ENCODE assay signal across 16 cellular contexts in genomic region chr7:129186749-129187260, GRCh38. TPM values are rescaled to one million over a fixed set of nuclear protein-coding genes. Genes with fewer than 3 reads are reported as not detected.
DNase-seq lines count a peak whose midpoint lies in the region; ATAC-seq, FAIRE-seq and TF ChIP-seq lines count a peak whose summit lies in the region.
"Had no signal": no experiment of that assay in that cellular context is flagged by ENCODE, and none has a peak within 500 bp of the region (broad histone marks: within the 10 kb centered on the region; RNA-seq: fewer than 3 reads in every experiment).

No MANE protein-coding gene starts in this region.

- H3K9me3 ChIP-seq in BLaER1 treated with 17β-estradiol and CSF1 and Interleukin-3, amounts not matched to agents 10 nM and 100 nM (replicated peaks in 1 of 11), result no peaks in the 10 kb centered on the region
- no peaks in the 10 kb centered on the region for H3K9me3 ChIP-seq in HEK293 (ENCODE audit: control insufficient read depth, insufficient read depth, low read depth, low read length)
- no peaks in the 10 kb centered on the region for H3K9me3 ChIP-seq in K562 (replicated peaks; ENCODE audit: control insufficient read depth, insufficient read depth, low read depth, low read length)
- H3K9me3 ChIP-seq in PC-9 (ENCODE audit: insufficient read depth, low read depth), result no peaks in the 10 kb centered on the region
- H3K9me3 ChIP-seq: BE2C had no signal

- H3K79me2 ChIP-seq in K562 (ENCODE audit: control insufficient read depth, insufficient read depth, low read length) (no peaks in the 10 kb centered on the region), PC-9 (ENCODE audit: low read depth) (no peaks in the 10 kb centered on the region)

- ATAC-seq in K562 (peak; percentile 74), sciatic nerve (no peak)

- DNase-seq in K562 (ENCODE audit: extremely low read depth in 1 of 4, low spot score in 3 of 4), result no peak
- peak; percentile 8 for DNase-seq in sciatic nerve (ENCODE audit: low spot score)
- DNase-seq in COLO829 (ENCODE audit: low spot score), result no peak
- no peak for DNase-seq in PC-9
- DNase-seq in NCI-H748 treated with DMSO at 0.1 percent for 48 hours (lab: John Stamatoyannopoulos, UW), result no peak
- no peak for DNase-seq in DMS153 treated with DMSO at 0.1 percent for 48 hours (lab: John Stamatoyannopoulos, UW; ENCODE audit: unreplicated experiment)
- DNase-seq: BE2C, DMS79 treated with DMSO at 0.1 percent for 48 hours, GF-D8, GM23248, IMR-90, KG1 had no signal

- in situ Hi-C loops in K562 (cut with MboI), result no loop called here

- CTCF ChIA-PET in HEK293 (lab: Yijun Ruan, JAX), result no interaction called here
- CTCF ChIA-PET in K562 (lab: Yijun Ruan, JAX; ENCODE audit: low intra/inter-chr PET ratio), result no interaction called here
- CTCF ChIA-PET in PC-9 (lab: Charles Lee), result no interaction called here

- TF ChIP-seq CTCF in HEK293 (tag by site-specific recombination; IDR thresholded peaks at IDR 0.05) (no peak), K562 (IDR thresholded peaks at IDR 0.05 in 2 of 3, conservative IDR thresholded peaks at IDR 0.05 in 1 of 3; ENCODE audit: insufficient read depth in 2 of 3, low read depth in 1 of 3, low read length in 3 of 3) (no peak), PC-9 (conservative IDR thresholded peaks at IDR 0.05) (no peak)

- no peak for TF ChIP-seq EP300 in K562 (IDR thresholded peaks at IDR 0.05; ENCODE audit: low read length)

- POLR2A ChIA-PET in HEK293 (lab: Yijun Ruan, JAX) (no interaction called here), K562 (lab: Yijun Ruan, JAX) (interaction anchor here (0.8 kb wide), 1 partner anchor 20 kb away, joined by 3 read pairs; no protein-coding TSS in a partner anchor), PC-9 (lab: Charles Lee; ENCODE audit: unreplicated experiment) (no interaction called here)

- peak overlapping the region in 7 of 11 experiments; percentile 3 to 43 (median 25); a peak in 8 of 22 replicates for H3K4me2 ChIP-seq in BLaER1 treated with 17β-estradiol and CSF1 and Interleukin-3, amounts not matched to agents 10 nM and 100 nM
- H3K4me2 ChIP-seq in K562 (ENCODE audit: insufficient read depth, low read length) (no peak overlapping the region), PC-9 (no peak overlapping the region)

- no peak for TF ChIP-seq POLR2A in K562 (conservative IDR thresholded peaks at IDR 0.05)

- peaks cover 21 to 41% (median 38%) of the 10 kb centered on the region in 11 experiments for H3K27me3 ChIP-seq in BLaER1 treated with 17β-estradiol and CSF1 and Interleukin-3, amounts not matched to agents 10 nM and 100 nM
- H3K27me3 ChIP-seq in K562 (ENCODE audit: control insufficient read depth in 2 of 2, insufficient read depth in 2 of 2, low read length in 2 of 2) (peaks cover 61 to 63% of the 10 kb centered on the region in 2 experiments), PC-9 (ENCODE audit: insufficient read depth, low read depth) (no peaks in the 10 kb centered on the region; the same call in 1 of the 2 replicates)

- no peaks in the 10 kb centered on the region for H3F3A ChIP-seq in PC-9 (ENCODE audit: insufficient read depth, low read depth)

- peaks cover 0 to under 1% (median 0%) of the 10 kb centered on the region in 11 experiments; a peak in 1 of 22 replicates for H3K36me3 ChIP-seq in BLaER1 treated with 17β-estradiol and CSF1 and Interleukin-3, amounts not matched to agents 10 nM and 100 nM
- peaks cover 0 to 8% of the 10 kb centered on the region in 2 experiments; a peak in 1 of 3 replicates for H3K36me3 ChIP-seq in HEK293 (ENCODE audit: control insufficient read depth in 2 of 2, insufficient read depth in 1 of 2, low read length in 2 of 2)
- no peaks in the 10 kb centered on the region for H3K36me3 ChIP-seq in K562 (ENCODE audit: control insufficient read depth, insufficient read depth, low read length)
- no peaks in the 10 kb centered on the region for H3K36me3 ChIP-seq in PC-9 (ENCODE audit: low read depth)
- H3K36me3 ChIP-seq: BE2C had no signal

- H3K9ac ChIP-seq in BLaER1 treated with 17β-estradiol and CSF1 and Interleukin-3, amounts not matched to agents 10 nM and 100 nM, result no peak overlapping the region
- no peak overlapping the region for H3K9ac ChIP-seq in K562 (ENCODE audit: insufficient read depth in 1 of 2, low read depth in 2 of 2, low read length in 2 of 2)
- H3K9ac ChIP-seq: GM23248 had no signal

- H3K9me2 ChIP-seq in PC-9 (ENCODE audit: insufficient read depth), result no peaks in the 10 kb centered on the region

- H3K4me3 ChIP-seq in BLaER1 treated with 17β-estradiol and CSF1 and Interleukin-3, amounts not matched to agents 10 nM and 100 nM, result no peak overlapping the region
- H3K4me3 ChIP-seq in HEK293 (ENCODE audit: low read depth, low read length), result no peak overlapping the region
- no peak overlapping the region for H3K4me3 ChIP-seq in K562
- no peak overlapping the region for H3K4me3 ChIP-seq in PC-9
- H3K4me3 ChIP-seq: GM23248 had no signal

- no peaks in the 10 kb centered on the region for H3K9me1 ChIP-seq in K562 (ENCODE audit: control insufficient read depth, insufficient read depth, low read length)

- no peak for TF ChIP-seq RAD21 in K562 (CRISPR knock-in tag; conservative IDR thresholded peaks at IDR 0.05 in 1 of 2, IDR thresholded peaks at IDR 0.05 in 1 of 2)

- no peak overlapping the region for H3K27ac ChIP-seq in BLaER1 treated with 17β-estradiol and CSF1 and Interleukin-3, amounts not matched to agents 10 nM and 100 nM
- no peak overlapping the region for H3K27ac ChIP-seq in HEK293 (ENCODE audit: extremely low read depth, low read depth, low read length)
- H3K27ac ChIP-seq in K562 (ENCODE audit: extremely low read depth, low read depth, low read length), result no peak overlapping the region
- H3K27ac ChIP-seq in PC-9, result no peak overlapping the region
- H3K27ac ChIP-seq: GM23248 had no signal

- H2AFZ ChIP-seq in K562 (ENCODE audit: low read depth, low read length), result no peak overlapping the region; the same call in 1 of the 2 replicates
- no peak overlapping the region for H2AFZ ChIP-seq in PC-9
- H2AFZ ChIP-seq: GM23248 had no signal

- H4K20me1 ChIP-seq in BLaER1 treated with 17β-estradiol and CSF1 and Interleukin-3, amounts not matched to agents 10 nM and 100 nM, result peaks cover 0 to 18% (median 0%) of the 10 kb centered on the region in 11 experiments; a peak in 5 of 22 replicates
- H4K20me1 ChIP-seq in K562 (replicated peaks; ENCODE audit: control insufficient read depth, insufficient read depth, low read length), result no peaks in the 10 kb centered on the region; the same call in 1 of the 2 replicates
- no peaks in the 10 kb centered on the region for H4K20me1 ChIP-seq in PC-9 (ENCODE audit: insufficient read depth)

- no TSS peak for BruUV-seq in K562 (replicated peaks; lab: Mats Ljungman, UMichigan)
- no TSS peak for BruUV-seq in PC-9 (replicated peaks; lab: Mats Ljungman, UMichigan)

- intact Hi-C loops in K562 (cut with micrococcal nuclease) (no loop called here), sciatic nerve (cut with DNase I) (no loop called here), PC-9 (cut with micrococcal nuclease; ENCODE audit: unreplicated experiment) (no loop called here)

- FAIRE-seq in K562 (lab: Jason Lieb, UNC), result no peak
- FAIRE-seq: A204.1, GM18507 had no signal

- peaks cover 11 to 41% (median 27%) of the 10 kb centered on the region in 10 experiments; a peak in 19 of 20 replicates for H3K4me1 ChIP-seq in BLaER1 treated with 17β-estradiol and CSF1 and Interleukin-3, amounts not matched to agents 10 nM and 100 nM
- H3K4me1 ChIP-seq in HEK293 (ENCODE audit: control insufficient read depth, insufficient read depth, low read length), result no peaks in the 10 kb centered on the region; the same call in 1 of the 2 replicates
- H3K4me1 ChIP-seq in K562 (replicated peaks in 1 of 2; ENCODE audit: control insufficient read depth in 2 of 2, insufficient read depth in 2 of 2, low read length in 2 of 2), result peaks cover 0 to 13% of the 10 kb centered on the region in 2 experiments; a peak in 2 of 5 replicates
- H3K4me1 ChIP-seq in PC-9 (replicated peaks; ENCODE audit: insufficient read depth), result no peaks in the 10 kb centered on the region
- H3K4me1 ChIP-seq: BE2C had no signal

- WGBS in K562 (ENCODE audit: insufficient coverage, low coverage, missing lambda C conversion rate), result under 1% methylated on average over 6 of the region's 6 CpGs

RNA-seq across cellular contexts. Expression of gene SMO, which starts 1.6 kb away (rescaled TPM):
- 0.60 TPM in 1 of 2 replicates, not detected in the other for total RNA-seq in K562 (2011; cell fraction: chromatin; rRNA removed; ENCODE audit: low replicate concordance)
- total RNA-seq in K562 (2011; cell fraction: nucleolus; rRNA removed), result 0.39 and 0.67 TPM in 2 replicates
- total RNA-seq in K562 (2011; cell fraction: nucleoplasm; rRNA removed), result 1.2 TPM in 1 of 2 replicates, not detected in the other
- 0.05 TPM in 1 of 2 replicates, not detected in the other for total RNA-seq in K562 (2014; rRNA removed)
- not detected in 2 replicates for total RNA-seq in K562 (2014; rRNA removed; fragmentation: Illumina TruSeq; extraction: Trizol)
- not detected in 2 replicates for total RNA-seq in K562 (2015; rRNA removed; fragmentation: Illumina TruSeq; extraction: Trizol)
- 0.07 and 0.13 TPM in 2 replicates for total RNA-seq in K562 (2021)
- polyA plus RNA-seq in K562 (2011; rRNA removed), result 0.10 and 0.11 TPM in 2 replicates
- 0.10 and 0.24 TPM in 2 replicates for polyA plus RNA-seq in K562 (2011; cell fraction: cytosol; rRNA removed)
- polyA plus RNA-seq in K562 (2011; cell fraction: nucleus; rRNA removed), result 0.41 and 0.91 TPM in 2 replicates
- polyA plus RNA-seq in K562 (2012), result not detected in 2 replicates
- not detected in 2 replicates for polyA plus RNA-seq in K562 (2014; fragmentation: Illumina TruSeq; extraction: Trizol)
- not detected for polyA plus RNA-seq in K562 (2014; fragmentation: Nextera tagmentation; extraction: Ambion mirVana)
- polyA plus RNA-seq in K562 (2014; rRNA removed), result 0.11 TPM in 1 of 2 replicates, not detected in the other
- polyA minus RNA-seq in K562 (2011; rRNA and poly(A)+ RNA removed), result 0.07 and 0.24 TPM in 2 replicates
- polyA minus RNA-seq in K562 (2011; cell fraction: cytosol; rRNA and poly(A)+ RNA removed), result not detected in 2 replicates
- polyA minus RNA-seq in K562 (2011; cell fraction: nucleus; rRNA and poly(A)+ RNA removed), result 0.11 TPM in 1 of 2 replicates, not detected in the other
- total RNA-seq in sciatic nerve, result 24.8 TPM
- 1.2 and 1.9 TPM in 2 replicates for total RNA-seq in PC-9 (2021)

RNA-seq across cellular contexts. Expression of gene AHCYL2, which starts 38.0 kb away (rescaled TPM):
- total RNA-seq in K562 (2011; cell fraction: chromatin; rRNA removed; ENCODE audit: low replicate concordance), result 11.5 and 16.6 TPM in 2 replicates
- total RNA-seq in K562 (2011; cell fraction: nucleolus; rRNA removed), result 3.7 and 4.3 TPM in 2 replicates
- 7.0 and 11.6 TPM in 2 replicates for total RNA-seq in K562 (2011; cell fraction: nucleoplasm; rRNA removed)
- total RNA-seq in K562 (2014; rRNA removed), result 3.1 and 3.7 TPM in 2 replicates
- 5.2 TPM in 2 replicates for total RNA-seq in K562 (2014; rRNA removed; fragmentation: Illumina TruSeq; extraction: Trizol)
- 5.5 and 6.8 TPM in 2 replicates for total RNA-seq in K562 (2015; rRNA removed; fragmentation: Illumina TruSeq; extraction: Trizol)
- total RNA-seq in K562 (2021), result 5.2 and 5.5 TPM in 2 replicates
- 10.5 and 10.8 TPM in 2 replicates for polyA plus RNA-seq in K562 (2011; rRNA removed)
- 4.5 and 8.6 TPM in 2 replicates for polyA plus RNA-seq in K562 (2011; cell fraction: cytosol; rRNA removed)
- polyA plus RNA-seq in K562 (2011; cell fraction: nucleus; rRNA removed), result 10.3 and 13.9 TPM in 2 replicates
- polyA plus RNA-seq in K562 (2012), result 4.9 and 7.6 TPM in 2 replicates
- polyA plus RNA-seq in K562 (2014; fragmentation: Illumina TruSeq; extraction: Trizol), result 4.8 and 6.2 TPM in 2 replicates
- polyA plus RNA-seq in K562 (2014; fragmentation: Nextera tagmentation; extraction: Ambion mirVana), result 1 to 10 TPM in 1 of 2 experiments, under 1 TPM in 1; 0.93 to 2.0 TPM
- 4.3 and 5.6 TPM in 2 replicates for polyA plus RNA-seq in K562 (2014; rRNA removed)
- 17.9 and 25.5 TPM in 2 replicates for polyA minus RNA-seq in K562 (2011; rRNA and poly(A)+ RNA removed)
- 5.7 and 7.6 TPM in 2 replicates for polyA minus RNA-seq in K562 (2011; cell fraction: cytosol; rRNA and poly(A)+ RNA removed)
- polyA minus RNA-seq in K562 (2011; cell fraction: nucleus; rRNA and poly(A)+ RNA removed), result 3.4 and 8.2 TPM in 2 replicates
- total RNA-seq in sciatic nerve, result 46.1 TPM
- total RNA-seq in PC-9 (2021), result 15.7 and 16.2 TPM in 2 replicates

RNA-seq across cellular contexts. Expression of gene TSPAN33, which starts 42.3 kb away (rescaled TPM):
- 1.5 and 3.2 TPM in 2 replicates for total RNA-seq in K562 (2011; cell fraction: chromatin; rRNA removed; ENCODE audit: low replicate concordance)
- 1.3 and 3.2 TPM in 2 replicates for total RNA-seq in K562 (2011; cell fraction: nucleolus; rRNA removed)
- 2.9 and 3.9 TPM in 2 replicates for total RNA-seq in K562 (2011; cell fraction: nucleoplasm; rRNA removed)
- total RNA-seq in K562 (2014; rRNA removed) (0.20 and 0.23 TPM in 2 replicates), K562 (2014; rRNA removed; fragmentation: Illumina TruSeq; extraction: Trizol) (0.19 and 0.25 TPM in 2 replicates), K562 (2015; rRNA removed; fragmentation: Illumina TruSeq; extraction: Trizol) (not detected in 2 replicates), K562 (2021) (0.27 and 0.76 TPM in 2 replicates), sciatic nerve (11.8 TPM), PC-9 (2021) (5.8 and 9.6 TPM in 2 replicates)
- polyA plus RNA-seq in K562 (2011; rRNA removed) (1.2 and 1.5 TPM in 2 replicates), K562 (2014; fragmentation: Illumina TruSeq; extraction: Trizol) (0.21 and 0.42 TPM in 2 replicates), K562 (2014; fragmentation: Nextera tagmentation; extraction: Ambion mirVana) (under 1 TPM in 1 of 2 experiments, not detected in 1; 0.03 TPM), K562 (2014; rRNA removed) (0.19 TPM in 1 of 2 replicates, not detected in the other)
- polyA plus RNA-seq in K562 (2011; cell fraction: cytosol; rRNA removed), result 1.6 and 1.7 TPM in 2 replicates
- 1.3 and 1.6 TPM in 2 replicates for polyA plus RNA-seq in K562 (2011; cell fraction: nucleus; rRNA removed)
- 0.16 and 0.30 TPM in 2 replicates for polyA plus RNA-seq in K562 (2012)
- 1.1 and 1.6 TPM in 2 replicates for polyA minus RNA-seq in K562 (2011; rRNA and poly(A)+ RNA removed)
- 1.2 and 1.3 TPM in 2 replicates for polyA minus RNA-seq in K562 (2011; cell fraction: cytosol; rRNA and poly(A)+ RNA removed)
- 0.54 and 1.2 TPM in 2 replicates for polyA minus RNA-seq in K562 (2011; cell fraction: nucleus; rRNA and poly(A)+ RNA removed)
- polyA plus RNA-seq: GM23248 had no signal

Comparison
In these comparisons a context has a peak if more than half of its experiments do, and no peak if none do; other contexts are left out.
1. H3K4me2 ChIP-seq: peak in BLaER1 treated with 17β-estradiol and CSF1 and Interleukin-3, amounts not matched to agents 10 nM and 100 nM (7 of 11); none in K562 (single experiment) and PC-9 (single experiment).